In genomic region chr10:101429423-101429822, GRCh38 we compare ENCODE assay signal across 6 cellular contexts.
"Had no signal": no experiment of that assay in that cellular context is flagged by ENCODE, and none has a peak within 500 bp of the region (broad histone marks: within the 10 kb centered on the region; RNA-seq: fewer than 3 reads in every experiment).

No MANE protein-coding gene starts in this region.

- H3K4me3 ChIP-seq: K562 had no signal

- DNase-seq: IMR-90, KBM-7, KG1 had no signal

- H3K27ac ChIP-seq: HL-60, KMS-11 had no signal
